1 cellular context compared by ENCODE assay signal in the genomic region with DNA sequence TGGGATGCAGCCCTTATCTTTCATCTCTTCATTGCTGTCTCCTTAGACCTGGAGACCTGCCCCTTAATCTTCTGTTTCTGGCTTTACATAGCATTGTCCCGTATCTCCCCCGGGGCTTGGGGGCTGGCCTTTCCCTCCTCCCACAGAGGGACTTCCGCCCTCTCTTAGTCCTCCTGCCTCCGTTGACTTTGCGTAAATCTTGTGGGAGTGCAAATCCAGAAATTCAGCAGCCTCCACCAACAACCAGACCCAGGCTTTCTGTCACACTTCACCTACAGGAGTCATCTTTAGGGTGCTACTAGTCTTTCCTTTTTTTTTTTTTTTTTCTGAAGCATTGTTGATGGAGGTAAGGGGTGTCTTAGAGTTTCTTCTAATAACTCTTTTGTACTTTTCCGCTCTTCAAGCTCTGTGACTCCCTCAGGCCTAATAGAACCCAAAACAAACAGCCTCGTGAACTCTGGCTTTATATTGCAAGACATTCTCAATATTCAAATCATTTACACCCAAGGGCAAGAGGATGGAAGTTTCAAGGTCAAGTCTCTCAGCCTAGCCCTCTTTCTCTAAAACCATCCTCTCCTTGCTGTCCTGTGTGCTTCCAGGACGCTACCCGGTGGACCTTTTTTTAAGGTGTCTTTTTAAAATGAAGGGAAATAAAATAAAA.
TF ChIP-seq lines count a peak whose summit lies in the region.

No MANE protein-coding gene starts in this region.

TF ChIP-seq in K562, 482 proteins besides CTCF, POLR2A, EP300 and RAD21 (continued from another document):
- TF ChIP-seq, protein P1, sequence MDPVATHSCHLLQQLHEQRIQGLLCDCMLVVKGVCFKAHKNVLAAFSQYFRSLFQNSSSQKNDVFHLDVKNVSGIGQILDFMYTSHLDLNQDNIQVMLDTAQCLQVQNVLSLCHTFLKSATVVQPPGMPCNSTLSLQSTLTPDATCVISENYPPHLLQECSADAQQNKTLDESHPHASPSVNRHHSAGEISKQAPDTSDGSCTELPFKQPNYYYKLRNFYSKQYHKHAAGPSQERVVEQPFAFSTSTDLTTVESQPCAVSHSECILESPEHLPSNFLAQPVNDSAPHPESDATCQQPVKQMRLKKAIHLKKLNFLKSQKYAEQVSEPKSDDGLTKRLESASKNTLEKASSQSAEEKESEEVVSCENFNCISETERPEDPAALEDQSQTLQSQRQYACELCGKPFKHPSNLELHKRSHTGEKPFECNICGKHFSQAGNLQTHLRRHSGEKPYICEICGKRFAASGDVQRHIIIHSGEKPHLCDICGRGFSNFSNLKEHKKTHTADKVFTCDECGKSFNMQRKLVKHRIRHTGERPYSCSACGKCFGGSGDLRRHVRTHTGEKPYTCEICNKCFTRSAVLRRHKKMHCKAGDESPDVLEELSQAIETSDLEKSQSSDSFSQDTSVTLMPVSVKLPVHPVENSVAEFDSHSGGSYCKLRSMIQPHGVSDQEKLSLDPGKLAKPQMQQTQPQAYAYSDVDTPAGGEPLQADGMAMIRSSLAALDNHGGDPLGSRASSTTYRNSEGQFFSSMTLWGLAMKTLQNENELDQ (CRISPR knock-in tag; IDR thresholded peaks at IDR 0.05; ENCODE audit: borderline replicate concordance), result no peak
- TF ChIP-seq PRPF4 (IDR thresholded peaks at IDR 0.05; ENCODE audit: insufficient read depth, low read depth, low read length, poor library complexity, severe bottlenecking), result no peak
- no peak for TF ChIP-seq ZC3H4 (CRISPR knock-in tag; IDR thresholded peaks at IDR 0.05; ENCODE audit: borderline replicate concordance)
- no peak for TF ChIP-seq DMBX1 (CRISPR knock-in tag; IDR thresholded peaks at IDR 0.05; ENCODE audit: borderline replicate concordance)
- TF ChIP-seq, protein P2, sequence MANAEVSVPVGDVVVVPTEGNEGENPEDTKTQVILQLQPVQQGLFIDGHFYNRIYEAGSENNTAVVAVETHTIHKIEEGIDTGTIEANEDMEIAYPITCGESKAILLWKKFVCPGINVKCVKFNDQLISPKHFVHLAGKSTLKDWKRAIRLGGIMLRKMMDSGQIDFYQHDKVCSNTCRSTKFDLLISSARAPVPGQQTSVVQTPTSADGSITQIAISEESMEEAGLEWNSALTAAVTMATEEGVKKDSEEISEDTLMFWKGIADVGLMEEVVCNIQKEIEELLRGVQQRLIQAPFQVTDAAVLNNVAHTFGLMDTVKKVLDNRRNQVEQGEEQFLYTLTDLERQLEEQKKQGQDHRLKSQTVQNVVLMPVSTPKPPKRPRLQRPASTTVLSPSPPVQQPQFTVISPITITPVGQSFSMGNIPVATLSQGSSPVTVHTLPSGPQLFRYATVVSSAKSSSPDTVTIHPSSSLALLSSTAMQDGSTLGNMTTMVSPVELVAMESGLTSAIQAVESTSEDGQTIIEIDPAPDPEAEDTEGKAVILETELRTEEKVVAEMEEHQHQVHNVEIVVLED (CRISPR knock-in tag; IDR thresholded peaks at IDR 0.05), result no peak
- no peak for TF ChIP-seq CHD1 (IDR thresholded peaks at IDR 0.05; ENCODE audit: low read length)
- TF ChIP-seq, protein P3, sequence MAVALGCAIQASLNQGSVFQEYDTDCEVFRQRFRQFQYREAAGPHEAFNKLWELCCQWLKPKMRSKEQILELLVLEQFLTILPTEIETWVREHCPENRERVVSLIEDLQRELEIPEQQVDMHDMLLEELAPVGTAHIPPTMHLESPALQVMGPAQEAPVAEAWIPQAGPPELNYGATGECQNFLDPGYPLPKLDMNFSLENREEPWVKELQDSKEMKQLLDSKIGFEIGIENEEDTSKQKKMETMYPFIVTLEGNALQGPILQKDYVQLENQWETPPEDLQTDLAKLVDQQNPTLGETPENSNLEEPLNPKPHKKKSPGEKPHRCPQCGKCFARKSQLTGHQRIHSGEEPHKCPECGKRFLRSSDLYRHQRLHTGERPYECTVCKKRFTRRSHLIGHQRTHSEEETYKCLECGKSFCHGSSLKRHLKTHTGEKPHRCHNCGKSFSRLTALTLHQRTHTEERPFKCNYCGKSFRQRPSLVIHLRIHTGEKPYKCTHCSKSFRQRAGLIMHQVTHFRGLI (CRISPR knock-in tag; IDR thresholded peaks at IDR 0.05), result no peak
- TF ChIP-seq, protein P4, sequence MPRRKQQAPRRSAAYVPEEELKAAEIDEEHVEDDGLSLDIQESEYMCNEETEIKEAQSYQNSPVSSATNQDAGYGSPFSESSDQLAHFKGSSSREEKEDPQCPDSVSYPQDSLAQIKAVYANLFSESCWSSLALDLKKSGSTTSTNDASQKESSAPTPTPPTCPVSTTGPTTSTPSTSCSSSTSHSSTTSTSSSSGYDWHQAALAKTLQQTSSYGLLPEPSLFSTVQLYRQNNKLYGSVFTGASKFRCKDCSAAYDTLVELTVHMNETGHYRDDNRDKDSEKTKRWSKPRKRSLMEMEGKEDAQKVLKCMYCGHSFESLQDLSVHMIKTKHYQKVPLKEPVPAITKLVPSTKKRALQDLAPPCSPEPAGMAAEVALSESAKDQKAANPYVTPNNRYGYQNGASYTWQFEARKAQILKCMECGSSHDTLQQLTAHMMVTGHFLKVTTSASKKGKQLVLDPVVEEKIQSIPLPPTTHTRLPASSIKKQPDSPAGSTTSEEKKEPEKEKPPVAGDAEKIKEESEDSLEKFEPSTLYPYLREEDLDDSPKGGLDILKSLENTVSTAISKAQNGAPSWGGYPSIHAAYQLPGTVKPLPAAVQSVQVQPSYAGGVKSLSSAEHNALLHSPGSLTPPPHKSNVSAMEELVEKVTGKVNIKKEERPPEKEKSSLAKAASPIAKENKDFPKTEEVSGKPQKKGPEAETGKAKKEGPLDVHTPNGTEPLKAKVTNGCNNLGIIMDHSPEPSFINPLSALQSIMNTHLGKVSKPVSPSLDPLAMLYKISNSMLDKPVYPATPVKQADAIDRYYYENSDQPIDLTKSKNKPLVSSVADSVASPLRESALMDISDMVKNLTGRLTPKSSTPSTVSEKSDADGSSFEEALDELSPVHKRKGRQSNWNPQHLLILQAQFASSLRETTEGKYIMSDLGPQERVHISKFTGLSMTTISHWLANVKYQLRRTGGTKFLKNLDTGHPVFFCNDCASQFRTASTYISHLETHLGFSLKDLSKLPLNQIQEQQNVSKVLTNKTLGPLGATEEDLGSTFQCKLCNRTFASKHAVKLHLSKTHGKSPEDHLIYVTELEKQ (CRISPR knock-in tag; IDR thresholded peaks at IDR 0.05), result no peak
- TF ChIP-seq, protein P5, sequence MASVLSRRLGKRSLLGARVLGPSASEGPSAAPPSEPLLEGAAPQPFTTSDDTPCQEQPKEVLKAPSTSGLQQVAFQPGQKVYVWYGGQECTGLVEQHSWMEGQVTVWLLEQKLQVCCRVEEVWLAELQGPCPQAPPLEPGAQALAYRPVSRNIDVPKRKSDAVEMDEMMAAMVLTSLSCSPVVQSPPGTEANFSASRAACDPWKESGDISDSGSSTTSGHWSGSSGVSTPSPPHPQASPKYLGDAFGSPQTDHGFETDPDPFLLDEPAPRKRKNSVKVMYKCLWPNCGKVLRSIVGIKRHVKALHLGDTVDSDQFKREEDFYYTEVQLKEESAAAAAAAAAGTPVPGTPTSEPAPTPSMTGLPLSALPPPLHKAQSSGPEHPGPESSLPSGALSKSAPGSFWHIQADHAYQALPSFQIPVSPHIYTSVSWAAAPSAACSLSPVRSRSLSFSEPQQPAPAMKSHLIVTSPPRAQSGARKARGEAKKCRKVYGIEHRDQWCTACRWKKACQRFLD (CRISPR knock-in tag; IDR thresholded peaks at IDR 0.05), result no peak; the same call in 1 of the 2 replicates
- peak; percentile 57; the same call in 1 of the 2 replicates for TF ChIP-seq ZEB2 (IDR thresholded peaks at IDR 0.05)
- no peak for TF ChIP-seq NUFIP1 (IDR thresholded peaks at IDR 0.05; ENCODE audit: partially characterized antibody)
- TF ChIP-seq BCOR (IDR thresholded peaks at IDR 0.05), result no peak
- TF ChIP-seq, protein P6, sequence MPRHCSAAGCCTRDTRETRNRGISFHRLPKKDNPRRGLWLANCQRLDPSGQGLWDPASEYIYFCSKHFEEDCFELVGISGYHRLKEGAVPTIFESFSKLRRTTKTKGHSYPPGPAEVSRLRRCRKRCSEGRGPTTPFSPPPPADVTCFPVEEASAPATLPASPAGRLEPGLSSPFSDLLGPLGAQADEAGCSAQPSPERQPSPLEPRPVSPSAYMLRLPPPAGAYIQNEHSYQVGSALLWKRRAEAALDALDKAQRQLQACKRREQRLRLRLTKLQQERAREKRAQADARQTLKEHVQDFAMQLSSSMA (CRISPR knock-in tag; IDR thresholded peaks at IDR 0.05), result no peak
- no peak for TF ChIP-seq NR2F6 (CRISPR knock-in tag; IDR thresholded peaks at IDR 0.05)
- TF ChIP-seq FOXJ3 (CRISPR knock-in tag; IDR thresholded peaks at IDR 0.05), result no peak
- TF ChIP-seq DDX20 (tag; IDR thresholded peaks at IDR 0.05; ENCODE audit: low read depth), result no peak
- TF ChIP-seq, protein P7, sequence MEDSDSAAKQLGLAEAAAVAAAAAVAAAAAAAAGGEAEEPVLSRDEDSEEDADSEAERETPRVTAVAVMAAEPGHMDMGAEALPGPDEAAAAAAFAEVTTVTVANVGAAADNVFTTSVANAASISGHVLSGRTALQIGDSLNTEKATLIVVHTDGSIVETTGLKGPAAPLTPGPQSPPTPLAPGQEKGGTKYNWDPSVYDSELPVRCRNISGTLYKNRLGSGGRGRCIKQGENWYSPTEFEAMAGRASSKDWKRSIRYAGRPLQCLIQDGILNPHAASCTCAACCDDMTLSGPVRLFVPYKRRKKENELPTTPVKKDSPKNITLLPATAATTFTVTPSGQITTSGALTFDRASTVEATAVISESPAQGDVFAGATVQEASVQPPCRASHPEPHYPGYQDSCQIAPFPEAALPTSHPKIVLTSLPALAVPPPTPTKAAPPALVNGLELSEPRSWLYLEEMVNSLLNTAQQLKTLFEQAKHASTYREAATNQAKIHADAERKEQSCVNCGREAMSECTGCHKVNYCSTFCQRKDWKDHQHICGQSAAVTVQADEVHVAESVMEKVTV (CRISPR knock-in tag; IDR thresholded peaks at IDR 0.05), result no peak
- 0 out of 2 replicates have a peak, but pooled peaks have one; percentile 14 for TF ChIP-seq ZNF24 (IDR thresholded peaks at IDR 0.05)
- TF ChIP-seq, protein P8, sequence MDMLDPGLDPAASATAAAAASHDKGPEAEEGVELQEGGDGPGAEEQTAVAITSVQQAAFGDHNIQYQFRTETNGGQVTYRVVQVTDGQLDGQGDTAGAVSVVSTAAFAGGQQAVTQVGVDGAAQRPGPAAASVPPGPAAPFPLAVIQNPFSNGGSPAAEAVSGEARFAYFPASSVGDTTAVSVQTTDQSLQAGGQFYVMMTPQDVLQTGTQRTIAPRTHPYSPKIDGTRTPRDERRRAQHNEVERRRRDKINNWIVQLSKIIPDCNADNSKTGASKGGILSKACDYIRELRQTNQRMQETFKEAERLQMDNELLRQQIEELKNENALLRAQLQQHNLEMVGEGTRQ (CRISPR knock-in tag; IDR thresholded peaks at IDR 0.05), result no peak
- TF ChIP-seq EHMT2 (IDR thresholded peaks at IDR 0.05), result no peak
- TF ChIP-seq, protein P9, sequence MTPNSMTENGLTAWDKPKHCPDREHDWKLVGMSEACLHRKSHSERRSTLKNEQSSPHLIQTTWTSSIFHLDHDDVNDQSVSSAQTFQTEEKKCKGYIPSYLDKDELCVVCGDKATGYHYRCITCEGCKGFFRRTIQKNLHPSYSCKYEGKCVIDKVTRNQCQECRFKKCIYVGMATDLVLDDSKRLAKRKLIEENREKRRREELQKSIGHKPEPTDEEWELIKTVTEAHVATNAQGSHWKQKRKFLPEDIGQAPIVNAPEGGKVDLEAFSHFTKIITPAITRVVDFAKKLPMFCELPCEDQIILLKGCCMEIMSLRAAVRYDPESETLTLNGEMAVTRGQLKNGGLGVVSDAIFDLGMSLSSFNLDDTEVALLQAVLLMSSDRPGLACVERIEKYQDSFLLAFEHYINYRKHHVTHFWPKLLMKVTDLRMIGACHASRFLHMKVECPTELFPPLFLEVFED (CRISPR knock-in tag; conservative IDR thresholded peaks at IDR 0.05), result no peak
- TF ChIP-seq RBM25 (IDR thresholded peaks at IDR 0.05; ENCODE audit: low read depth, low read length, severe bottlenecking), result no peak
- no peak for TF ChIP-seq NR2C2 (CRISPR knock-in tag; IDR thresholded peaks at IDR 0.05)
- no peak; the same call in 1 of the 2 replicates for TF ChIP-seq NR2C2 (tag; IDR thresholded peaks at IDR 0.05)
- no peak for TF ChIP-seq NFIX (CRISPR knock-in tag; IDR thresholded peaks at IDR 0.05; ENCODE audit: low read depth)
- no peak; the same call in 1 of the 2 replicates for TF ChIP-seq MIER1 (IDR thresholded peaks at IDR 0.05; ENCODE audit: low read depth)
- TF ChIP-seq, protein P10, sequence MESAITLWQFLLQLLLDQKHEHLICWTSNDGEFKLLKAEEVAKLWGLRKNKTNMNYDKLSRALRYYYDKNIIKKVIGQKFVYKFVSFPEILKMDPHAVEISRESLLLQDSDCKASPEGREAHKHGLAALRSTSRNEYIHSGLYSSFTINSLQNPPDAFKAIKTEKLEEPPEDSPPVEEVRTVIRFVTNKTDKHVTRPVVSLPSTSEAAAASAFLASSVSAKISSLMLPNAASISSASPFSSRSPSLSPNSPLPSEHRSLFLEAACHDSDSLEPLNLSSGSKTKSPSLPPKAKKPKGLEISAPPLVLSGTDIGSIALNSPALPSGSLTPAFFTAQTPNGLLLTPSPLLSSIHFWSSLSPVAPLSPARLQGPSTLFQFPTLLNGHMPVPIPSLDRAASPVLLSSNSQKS (CRISPR knock-in tag; IDR thresholded peaks at IDR 0.05), result no peak
- 0 out of 4 replicates have a peak, but pooled peaks of 1 of the 2 experiments have one; percentile 36 for TF ChIP-seq ARNT (IDR thresholded peaks at IDR 0.05)
- TF ChIP-seq POU5F1 (IDR thresholded peaks at IDR 0.05; ENCODE audit: borderline replicate concordance, low read depth, low read length, partially characterized antibody), result no peak
- TF ChIP-seq TBL1XR1 (IDR thresholded peaks at IDR 0.05; ENCODE audit: low read length in 2 of 2), result peak in 1 of 2 experiments; percentile 75; a peak in 2 of 4 replicates
- TF ChIP-seq ZNF644 (tag; IDR thresholded peaks at IDR 0.05; ENCODE audit: low read depth), result no peak
- no peak for TF ChIP-seq NFE2L1 (tag; IDR thresholded peaks at IDR 0.05; ENCODE audit: borderline replicate concordance, low read depth)
- no peak for TF ChIP-seq CREB1 (IDR thresholded peaks at IDR 0.05)
- TF ChIP-seq CREB1 (CRISPR knock-in tag; IDR thresholded peaks at IDR 0.05), result no peak
- TF ChIP-seq, protein P11, sequence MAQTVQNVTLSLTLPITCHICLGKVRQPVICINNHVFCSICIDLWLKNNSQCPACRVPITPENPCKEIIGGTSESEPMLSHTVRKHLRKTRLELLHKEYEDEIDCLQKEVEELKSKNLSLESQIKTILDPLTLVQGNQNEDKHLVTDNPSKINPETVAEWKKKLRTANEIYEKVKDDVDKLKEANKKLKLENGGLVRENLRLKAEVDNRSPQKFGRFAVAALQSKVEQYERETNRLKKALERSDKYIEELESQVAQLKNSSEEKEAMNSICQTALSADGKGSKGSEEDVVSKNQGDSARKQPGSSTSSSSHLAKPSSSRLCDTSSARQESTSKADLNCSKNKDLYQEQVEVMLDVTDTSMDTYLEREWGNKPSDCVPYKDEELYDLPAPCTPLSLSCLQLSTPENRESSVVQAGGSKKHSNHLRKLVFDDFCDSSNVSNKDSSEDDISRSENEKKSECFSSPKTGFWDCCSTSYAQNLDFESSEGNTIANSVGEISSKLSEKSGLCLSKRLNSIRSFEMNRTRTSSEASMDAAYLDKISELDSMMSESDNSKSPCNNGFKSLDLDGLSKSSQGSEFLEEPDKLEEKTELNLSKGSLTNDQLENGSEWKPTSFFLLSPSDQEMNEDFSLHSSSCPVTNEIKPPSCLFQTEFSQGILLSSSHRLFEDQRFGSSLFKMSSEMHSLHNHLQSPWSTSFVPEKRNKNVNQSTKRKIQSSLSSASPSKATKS (CRISPR knock-in tag; IDR thresholded peaks at IDR 0.05), result no peak
